23 cellular contexts compared by ENCODE assay signal in the genomic region with DNA sequence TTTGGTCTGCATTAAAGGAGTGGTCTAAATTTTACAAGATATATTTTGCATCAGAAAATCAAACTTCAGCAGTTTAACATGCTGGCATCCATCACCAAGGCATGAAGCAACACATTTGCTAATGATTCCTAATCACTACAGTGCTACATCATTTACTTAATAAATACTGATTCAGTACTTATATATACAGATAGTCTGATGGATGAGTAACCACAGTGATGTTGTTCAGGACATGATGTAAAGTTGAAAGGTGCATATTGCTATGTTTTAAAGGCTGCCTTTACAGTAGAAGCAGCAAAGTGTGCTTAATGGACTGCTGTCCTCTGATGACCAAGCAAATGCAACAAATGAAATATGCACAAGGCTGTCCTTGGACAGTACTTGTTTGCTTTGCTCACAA. TPM values are rescaled to one million over a fixed set of nuclear protein-coding genes. Genes with fewer than 3 reads are reported as not detected.
DNase-seq lines count a peak whose midpoint lies in the region; ATAC-seq and TF ChIP-seq lines count a peak whose summit lies in the region.
"Had no signal": no experiment of that assay in that cellular context is flagged by ENCODE, and none has a peak within 500 bp of the region (broad histone marks: within the 10 kb centered on the region; RNA-seq: fewer than 3 reads in every experiment).

No MANE protein-coding gene starts in this region.

- H3K27me3 Mint-ChIP-seq in activated T-cell treated with anti-CD3 and anti-CD28 coated beads, Interleukin-2, amount 50 U/mL, for 72 hours (ENCODE audit: low read depth), result no peaks in the 10 kb centered on the region
- no peaks in the 10 kb centered on the region for H3K27me3 Mint-ChIP-seq in activated T-cell treated with anti-CD3 and anti-CD28 coated beads, Interleukin-2, amount 50 U/mL, for 4 hours (ENCODE audit: low read depth)
- H3K27me3 Mint-ChIP-seq in activated T-helper 17 cell treated with anti-CD3 and anti-CD28 coated beads, Interleukin-2, amount 50 U/mL, for 72 hours, result no peaks in the 10 kb centered on the region
- H3K27me3 Mint-ChIP-seq: activated B cell treated with CpG ODN at 0.5 μM for 24 hours; central memory CD8-positive, alpha-beta T cell; type B pancreatic cell had no signal

- POLR2A ChIA-PET in A673 (lab: Charles Lee; ENCODE audit: low non-redundant PET), result no interaction called here

- H3K36me3 ChIP-seq in A673 (ENCODE audit: insufficient read depth, low read length, poor library complexity, severe bottlenecking), result peaks cover 82% of the 10 kb centered on the region

- H3K27ac Mint-ChIP-seq in activated T-cell treated with anti-CD3 and anti-CD28 coated beads, Interleukin-2, amount 50 U/mL, for 72 hours, result peak overlapping the region; percentile 63
- H3K27ac Mint-ChIP-seq in activated T-helper 17 cell treated with anti-CD3 and anti-CD28 coated beads, Interleukin-2, amount 50 U/mL, for 72 hours, result peak overlapping the region; percentile 65
- H3K27ac Mint-ChIP-seq: activated B cell treated with CpG ODN at 0.5 μM for 24 hours, type B pancreatic cell had no signal

- H3K4me3 Mint-ChIP-seq in activated T-cell treated with anti-CD3 and anti-CD28 coated beads, Interleukin-2, amount 50 U/mL, for 72 hours, result peak overlapping the region in 1 of 2 donors; percentile 7
- H3K4me3 Mint-ChIP-seq in activated T-cell treated with anti-CD3 and anti-CD28 coated beads, Interleukin-2, amount 50 U/mL, for 4 hours, result no peak overlapping the region
- no peak overlapping the region for H3K4me3 Mint-ChIP-seq in activated T-helper 17 cell treated with anti-CD3 and anti-CD28 coated beads, Interleukin-2, amount 50 U/mL, for 72 hours
- H3K4me3 Mint-ChIP-seq: activated B cell treated with CpG ODN at 0.5 μM for 24 hours; central memory CD8-positive, alpha-beta T cell; type B pancreatic cell had no signal

- H3K27me3 ChIP-seq in A673 (replicated peaks; ENCODE audit: insufficient read depth, low read depth, low read length, poor library complexity), result no peaks in the 10 kb centered on the region
- H3K27me3 ChIP-seq: BE2C, gastrocnemius medialis, SJSA1 had no signal

- H3K27ac ChIP-seq in epithelial cell of prostate (peak overlapping the region; percentile 64), A673 (ENCODE audit: low read depth, low read length, poor library complexity, severe bottlenecking) (no peak overlapping the region)
- H3K27ac ChIP-seq: gastrocnemius medialis, GM23248, KMS-11, parathyroid adenoma, SJSA1 had no signal

- CTCF ChIA-PET in A673 (lab: Charles Lee), result no interaction called here

- H3K4me3 ChIP-seq in A673 (ENCODE audit: low read depth, low read length, poor library complexity, severe bottlenecking), result no peak overlapping the region
- H3K4me3 ChIP-seq: gastrocnemius medialis, GM23248, SJSA1 had no signal

- H3K9me3 ChIP-seq in A673 (ENCODE audit: low read depth, low read length, poor library complexity, severe bottlenecking), result no peaks in the 10 kb centered on the region
- H3K9me3 ChIP-seq: BE2C, gastrocnemius medialis, SJSA1 had no signal

- ATAC-seq in activated T-cell treated with anti-CD3 and anti-CD28 coated beads, Interleukin-2, amount 50 U/mL, for 72 hours (replicated peaks in 1 of 2), result no peak
- no peak for ATAC-seq in activated T-cell treated with anti-CD3 and anti-CD28 coated beads, Interleukin-2, amount 50 U/mL, for 4 hours
- ATAC-seq in activated T-helper 17 cell treated with anti-CD3 and anti-CD28 coated beads, Interleukin-2, amount 50 U/mL, for 72 hours (replicated peaks), result no peak
- ATAC-seq: gastrocnemius medialis, left colon had no signal

- BruUV-seq in A673 (replicated peaks; lab: Mats Ljungman, UMichigan), result no TSS peak

- H3K9me3 Mint-ChIP-seq in activated T-cell treated with anti-CD3 and anti-CD28 coated beads, Interleukin-2, amount 50 U/mL, for 72 hours, result no peaks in the 10 kb centered on the region
- H3K9me3 Mint-ChIP-seq in activated T-cell treated with anti-CD3 and anti-CD28 coated beads, Interleukin-2, amount 50 U/mL, for 4 hours, result no peaks in the 10 kb centered on the region
- no peaks in the 10 kb centered on the region for H3K9me3 Mint-ChIP-seq in activated T-helper 17 cell treated with anti-CD3 and anti-CD28 coated beads, Interleukin-2, amount 50 U/mL, for 72 hours
- H3K9me3 Mint-ChIP-seq: activated B cell treated with CpG ODN at 0.5 μM for 24 hours; central memory CD8-positive, alpha-beta T cell; type B pancreatic cell had no signal

- peaks cover 6 to 33% of the 10 kb centered on the region in 2 donors for H3K36me3 Mint-ChIP-seq in activated T-cell treated with anti-CD3 and anti-CD28 coated beads, Interleukin-2, amount 50 U/mL, for 72 hours (ENCODE audit: insufficient read depth in 2 of 2)
- H3K36me3 Mint-ChIP-seq in activated T-cell treated with anti-CD3 and anti-CD28 coated beads, Interleukin-2, amount 50 U/mL, for 4 hours (ENCODE audit: insufficient read depth), result peaks cover 61% of the 10 kb centered on the region
- H3K36me3 Mint-ChIP-seq in activated T-helper 17 cell treated with anti-CD3 and anti-CD28 coated beads, Interleukin-2, amount 50 U/mL, for 72 hours (ENCODE audit: low read depth), result peaks cover 98% of the 10 kb centered on the region

- intact Hi-C loops in A673 (cut with micrococcal nuclease; ENCODE audit: unreplicated experiment), result no loop called here

- TF ChIP-seq CTCF in A673 (conservative IDR thresholded peaks at IDR 0.05; ENCODE audit: low read depth, low read length), result no peak

- DNase-seq in activated T-cell treated with anti-CD3 and anti-CD28 coated beads, Interleukin-2, amount 50 U/mL, for 72 hours, result no peak
- DNase-seq in activated T-cell treated with anti-CD3 and anti-CD28 coated beads, Interleukin-2, amount 50 U/mL, for 4 hours, result no peak
- DNase-seq in epithelial cell of prostate (ENCODE audit: low read depth, low spot score) (no peak), A673 (ENCODE audit: low spot score) (no peak), SIG-M5 treated with dmso at 0.1 percent for 504 hours (lab: John Stamatoyannopoulos, UW; ENCODE audit: unreplicated experiment) (no peak)
- DNase-seq: ACHN; activated B cell treated with CpG ODN at 0.5 μM for 24 hours; activated naive CD4-positive, alpha-beta T cell treated with Interleukin-2 at 50 U/mL for 16 hours; activated T-cell treated with anti-CD3 and anti-CD28 coated beads for 4 hours; BE2C; dermis blood vessel endothelial cell; gastrocnemius medialis; GM23248; left colon; MM.1S; NCI-H2081 treated with DMSO at 0.1 percent for 48 hours; NCI-H345 had no signal

- H3K4me1 ChIP-seq in A673 (ENCODE audit: insufficient read depth, low read length, poor library complexity, severe bottlenecking), result no peaks in the 10 kb centered on the region
- H3K4me1 ChIP-seq: BE2C, gastrocnemius medialis, parathyroid adenoma had no signal

- H3K4me1 Mint-ChIP-seq in activated T-cell treated with anti-CD3 and anti-CD28 coated beads, Interleukin-2, amount 50 U/mL, for 72 hours (ENCODE audit: low read depth), result peaks cover 33% of the 10 kb centered on the region
- H3K4me1 Mint-ChIP-seq in activated T-cell treated with anti-CD3 and anti-CD28 coated beads, Interleukin-2, amount 50 U/mL, for 4 hours (ENCODE audit: low read depth), result peaks cover 19% of the 10 kb centered on the region
- H3K4me1 Mint-ChIP-seq in activated T-helper 17 cell treated with anti-CD3 and anti-CD28 coated beads, Interleukin-2, amount 50 U/mL, for 72 hours, result peaks cover 17% of the 10 kb centered on the region

RNA-seq across cellular contexts. Expression of a gene that starts 11.1 kb away (rescaled TPM):
- 10 to 100 TPM; 45.0 to 48.9 TPM for total RNA-seq in activated T-cell treated with anti-CD3 and anti-CD28 coated beads, Interleukin-2, amount 50 U/mL, for 72 hours
- total RNA-seq in activated T-cell treated with anti-CD3 and anti-CD28 coated beads, Interleukin-2, amount 50 U/mL, for 4 hours, result 10 to 100 TPM; 23.6 to 31.4 (median 28.1) TPM
- 10 to 100 TPM; 27.7 to 32.7 TPM for total RNA-seq in activated T-helper 17 cell treated with anti-CD3 and anti-CD28 coated beads, Interleukin-2, amount 50 U/mL, for 72 hours
- 33.1 and 34.0 TPM in 2 replicates for total RNA-seq in A673 (2021)

RNA-seq across cellular contexts. Expression of a gene that starts 11.3 kb away (rescaled TPM):
- total RNA-seq in activated T-cell treated with anti-CD3 and anti-CD28 coated beads, Interleukin-2, amount 50 U/mL, for 72 hours, result 10 to 100 TPM; 32.3 to 33.8 TPM
- 10 to 100 TPM; 32.7 to 37.5 (median 32.7) TPM for total RNA-seq in activated T-cell treated with anti-CD3 and anti-CD28 coated beads, Interleukin-2, amount 50 U/mL, for 4 hours
- total RNA-seq in activated T-helper 17 cell treated with anti-CD3 and anti-CD28 coated beads, Interleukin-2, amount 50 U/mL, for 72 hours, result 10 to 100 TPM; 23.6 to 25.5 TPM
- total RNA-seq in A673 (2021), result 29.7 and 30.4 TPM in 2 replicates

RNA-seq across cellular contexts. Expression of a gene that starts 23.5 kb away (rescaled TPM):
- total RNA-seq in activated T-cell treated with anti-CD3 and anti-CD28 coated beads, Interleukin-2, amount 50 U/mL, for 72 hours, result 10 to 100 TPM; 43.6 to 45.9 TPM
- total RNA-seq in activated T-cell treated with anti-CD3 and anti-CD28 coated beads, Interleukin-2, amount 50 U/mL, for 4 hours, result 10 to 100 TPM; 66.5 to 76.6 (median 69.4) TPM
- 10 to 100 TPM; 38.5 to 55.4 TPM for total RNA-seq in activated T-helper 17 cell treated with anti-CD3 and anti-CD28 coated beads, Interleukin-2, amount 50 U/mL, for 72 hours
- 49.8 and 61.1 TPM in 2 replicates for total RNA-seq in A673 (2021)

RNA-seq across cellular contexts. Expression of a gene that starts 23.5 kb away (rescaled TPM):
- total RNA-seq in activated T-cell treated with anti-CD3 and anti-CD28 coated beads, Interleukin-2, amount 50 U/mL, for 72 hours, result under 1 TPM in 1 of 2 donors, not detected in 1; 0.28 TPM
- under 1 TPM; 0.11 to 0.27 (median 0.25) TPM for total RNA-seq in activated T-cell treated with anti-CD3 and anti-CD28 coated beads, Interleukin-2, amount 50 U/mL, for 4 hours
- total RNA-seq in activated T-helper 17 cell treated with anti-CD3 and anti-CD28 coated beads, Interleukin-2, amount 50 U/mL, for 72 hours, result under 1 TPM; 0.26 to 0.45 TPM
- 3.3 and 4.4 TPM in 2 replicates for total RNA-seq in A673 (2021)
